In the genomic region with DNA sequence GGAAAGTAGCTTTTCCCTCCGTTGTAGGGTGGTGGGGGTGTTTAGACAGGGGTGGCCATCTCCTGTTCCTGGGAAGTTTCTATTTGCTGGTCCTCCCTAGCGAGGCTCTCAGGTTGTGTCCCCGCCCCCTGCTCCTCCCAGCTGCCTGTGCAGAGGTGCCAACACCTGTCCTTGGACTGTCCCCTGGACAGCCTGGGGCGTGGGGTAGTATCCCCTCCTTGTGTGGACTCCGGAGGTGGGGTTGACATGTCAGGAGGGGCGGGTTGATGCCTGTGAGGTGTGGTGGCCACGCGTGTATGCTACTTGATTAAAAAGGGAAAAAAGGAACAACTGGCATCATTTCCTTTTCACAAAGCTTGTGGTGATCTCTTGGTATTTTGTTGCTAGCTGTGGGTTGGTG, we compare ENCODE assay signal across 20 cellular contexts. TPM values are rescaled to one million over a fixed set of nuclear protein-coding genes. Genes with fewer than 3 reads are reported as not detected.
DNase-seq lines count a peak whose midpoint lies in the region; ATAC-seq lines count a peak whose summit lies in the region.
"Had no signal": no experiment of that assay in that cellular context is flagged by ENCODE, and none has a peak within 500 bp of the region (broad histone marks: within the 10 kb centered on the region; RNA-seq: fewer than 3 reads in every experiment).

No MANE protein-coding gene starts in this region.

- H3K4me3 Mint-ChIP-seq in stimulated activated naive CD8-positive, alpha-beta T cell treated with anti-CD3 and anti-CD28 coated beads, Interleukin-15, Interleukin-2, amounts not matched to agents 100 ng/mL and 50 ng/mL, for 24 hours = peak overlapping the region; percentile 67
- peak overlapping the region in 1 of 2 donors; percentile 26 for H3K4me3 Mint-ChIP-seq in stimulated activated naive CD8-positive, alpha-beta T cell treated with anti-CD3 and anti-CD28 coated beads, Interleukin-15, amount 100 ng/mL, for 72 hours
- H3K4me3 Mint-ChIP-seq in activated T-helper 1 cell treated with anti-CD3 and anti-CD28 coated beads, Interleukin-12 subunit alpha, Interleukin-12 subunit beta, Interleukin-2, Interleukin-4 antibody, amounts not matched to agents 30 ng/mL and 10 ng/mL and 1 ng/mL, durations not matched to agents 14 hours and 24 hours and 36 hours = peak overlapping the region; percentile 7
- H3K4me3 Mint-ChIP-seq in immature natural killer cell = no peak overlapping the region

- H3K36me3 ChIP-seq in aorta (ENCODE audit: control insufficient read depth in 1 of 2, insufficient read depth in 2 of 2, low read length in 1 of 2) = peaks cover 4 to 8% of the 10 kb centered on the region in 2 donors
- H3K36me3 ChIP-seq: ovary had no signal

- no peak overlapping the region for H3K4me3 ChIP-seq in aorta (ENCODE audit: low read length in 2 of 2)
- H3K4me3 ChIP-seq: ascending aorta, esophagus squamous epithelium, ovary had no signal

- no peaks in the 10 kb centered on the region for H3K4me1 ChIP-seq in aorta (ENCODE audit: control insufficient read depth in 1 of 2, insufficient read depth in 2 of 2, low read length in 2 of 2)
- H3K4me1 ChIP-seq: ascending aorta, esophagus squamous epithelium had no signal

- no peak overlapping the region for H3K27ac ChIP-seq in aorta (ENCODE audit: low read depth in 1 of 2, low read length in 2 of 2)
- H3K27ac ChIP-seq: ascending aorta, esophagus squamous epithelium, ovary had no signal

- DNase-seq in stimulated activated naive CD8-positive, alpha-beta T cell treated with anti-CD3 and anti-CD28 coated beads, Interleukin-15, amount 100 ng/mL, for 72 hours = no peak
- DNase-seq in activated T-helper 1 cell treated with anti-CD3 and anti-CD28 coated beads, Interleukin-12 subunit alpha, Interleukin-12 subunit beta, Interleukin-2, Interleukin-4 antibody, amounts not matched to agents 30 ng/mL and 10 ng/mL and 1 ng/mL, durations not matched to agents 14 hours and 24 hours and 36 hours (ENCODE audit: low spot score) = no peak
- DNase-seq in immature natural killer cell (no peak), aorta (peak; percentile 34 to 75), EL (no peak), sciatic nerve (ENCODE audit: low spot score) (no peak), NCI-H146 (lab: John Stamatoyannopoulos, UW) (no peak)
- DNase-seq: activated CD4-positive, alpha-beta T cell treated with anti-CD3 and anti-CD28 coated beads, Interleukin-2, amount 50 U/mL, for 48 hours; Calu3; cerebellar nuclear complex; effector CD4-positive, alpha-beta T cell; esophagus squamous epithelium; KG1; NCI-H2081; RPMI8226 had no signal

- H3K27me3 Mint-ChIP-seq in stimulated activated naive CD8-positive, alpha-beta T cell treated with anti-CD3 and anti-CD28 coated beads, Interleukin-15, Interleukin-2, amounts not matched to agents 100 ng/mL and 50 ng/mL, for 24 hours = no peaks in the 10 kb centered on the region
- no peaks in the 10 kb centered on the region for H3K27me3 Mint-ChIP-seq in stimulated activated naive CD8-positive, alpha-beta T cell treated with anti-CD3 and anti-CD28 coated beads, Interleukin-15, amount 100 ng/mL, for 72 hours
- H3K27me3 Mint-ChIP-seq in activated T-helper 1 cell treated with anti-CD3 and anti-CD28 coated beads, Interleukin-12 subunit alpha, Interleukin-12 subunit beta, Interleukin-2, Interleukin-4 antibody, amounts not matched to agents 30 ng/mL and 10 ng/mL and 1 ng/mL, durations not matched to agents 14 hours and 24 hours and 36 hours (ENCODE audit: insufficient read depth) = no peaks in the 10 kb centered on the region
- peaks cover 0 to 6% (median 0%) of the 10 kb centered on the region in 3 donors for H3K27me3 Mint-ChIP-seq in immature natural killer cell (ENCODE audit: low read depth in 3 of 3)

- 82 to 84% methylated on average over 8 of the region's 8 CpGs for WGBS in aorta, 2 donors

- H3K9me3 ChIP-seq in aorta (ENCODE audit: control insufficient read depth, low read length) = no peaks in the 10 kb centered on the region
- H3K9me3 ChIP-seq: ascending aorta, esophagus squamous epithelium, ovary had no signal

- H3K27me3 ChIP-seq in aorta (ENCODE audit: control insufficient read depth in 1 of 2, insufficient read depth in 2 of 2, low read length in 1 of 2) = no peaks in the 10 kb centered on the region
- H3K27me3 ChIP-seq: ascending aorta, esophagus squamous epithelium, ovary had no signal

- H3K36me3 Mint-ChIP-seq in stimulated activated naive CD8-positive, alpha-beta T cell treated with anti-CD3 and anti-CD28 coated beads, Interleukin-15, Interleukin-2, amounts not matched to agents 100 ng/mL and 50 ng/mL, for 24 hours (ENCODE audit: low read depth) = peaks cover 62% of the 10 kb centered on the region
- peaks cover 57% of the 10 kb centered on the region for H3K36me3 Mint-ChIP-seq in activated T-helper 1 cell treated with anti-CD3 and anti-CD28 coated beads, Interleukin-12 subunit alpha, Interleukin-12 subunit beta, Interleukin-2, Interleukin-4 antibody, amounts not matched to agents 30 ng/mL and 10 ng/mL and 1 ng/mL, durations not matched to agents 14 hours and 24 hours and 36 hours (ENCODE audit: low read depth)
- peaks cover 9 to 22% (median 16%) of the 10 kb centered on the region in 3 donors for H3K36me3 Mint-ChIP-seq in immature natural killer cell

- peaks cover 52% of the 10 kb centered on the region for H3K4me1 Mint-ChIP-seq in stimulated activated naive CD8-positive, alpha-beta T cell treated with anti-CD3 and anti-CD28 coated beads, Interleukin-15, Interleukin-2, amounts not matched to agents 100 ng/mL and 50 ng/mL, for 24 hours (ENCODE audit: low read depth)
- H3K4me1 Mint-ChIP-seq in stimulated activated naive CD8-positive, alpha-beta T cell treated with anti-CD3 and anti-CD28 coated beads, Interleukin-15, amount 100 ng/mL, for 72 hours = peaks cover 90% of the 10 kb centered on the region
- H3K4me1 Mint-ChIP-seq in activated T-helper 1 cell treated with anti-CD3 and anti-CD28 coated beads, Interleukin-12 subunit alpha, Interleukin-12 subunit beta, Interleukin-2, Interleukin-4 antibody, amounts not matched to agents 30 ng/mL and 10 ng/mL and 1 ng/mL, durations not matched to agents 14 hours and 24 hours and 36 hours (ENCODE audit: low read depth) = peaks cover 63% of the 10 kb centered on the region
- peaks cover 27 to 42% of the 10 kb centered on the region in 2 donors for H3K4me1 Mint-ChIP-seq in immature natural killer cell

- no peak for ATAC-seq in stimulated activated naive CD8-positive, alpha-beta T cell treated with anti-CD3 and anti-CD28 coated beads, Interleukin-15, amount 100 ng/mL, for 72 hours
- ATAC-seq in aorta (ENCODE audit: low FRiP score) (no peak), sciatic nerve (no peak)

- intact Hi-C loops in activated T-helper 1 cell treated with anti-CD3 and anti-CD28 coated beads, Interleukin-12 subunit alpha, Interleukin-12 subunit beta, Interleukin-2, Interleukin-4 antibody, amounts not matched to agents 30 ng/mL and 10 ng/mL and 1 ng/mL, durations not matched to agents 14 hours and 24 hours and 36 hours (cut with micrococcal nuclease) = loop anchor here (2.0 kb wide), 1 partner anchor 81 kb away; the partner anchor contains the start of gene TANGO2
- intact Hi-C loops in aorta (cut with DNase I) = no loop called here
- intact Hi-C loops in sciatic nerve (cut with DNase I) = no loop called here

- no peaks in the 10 kb centered on the region for H3K9me3 Mint-ChIP-seq in stimulated activated naive CD8-positive, alpha-beta T cell treated with anti-CD3 and anti-CD28 coated beads, Interleukin-15, Interleukin-2, amounts not matched to agents 100 ng/mL and 50 ng/mL, for 24 hours
- H3K9me3 Mint-ChIP-seq in stimulated activated naive CD8-positive, alpha-beta T cell treated with anti-CD3 and anti-CD28 coated beads, Interleukin-15, amount 100 ng/mL, for 72 hours = peaks cover 7 to 8% of the 10 kb centered on the region in 2 donors
- H3K9me3 Mint-ChIP-seq in activated T-helper 1 cell treated with anti-CD3 and anti-CD28 coated beads, Interleukin-12 subunit alpha, Interleukin-12 subunit beta, Interleukin-2, Interleukin-4 antibody, amounts not matched to agents 30 ng/mL and 10 ng/mL and 1 ng/mL, durations not matched to agents 14 hours and 24 hours and 36 hours = no peaks in the 10 kb centered on the region
- H3K9me3 Mint-ChIP-seq in immature natural killer cell = no peaks in the 10 kb centered on the region

- peak overlapping the region; percentile 90 for H3K27ac Mint-ChIP-seq in stimulated activated naive CD8-positive, alpha-beta T cell treated with anti-CD3 and anti-CD28 coated beads, Interleukin-15, Interleukin-2, amounts not matched to agents 100 ng/mL and 50 ng/mL, for 24 hours
- H3K27ac Mint-ChIP-seq in stimulated activated naive CD8-positive, alpha-beta T cell treated with anti-CD3 and anti-CD28 coated beads, Interleukin-15, amount 100 ng/mL, for 72 hours = no peak overlapping the region
- H3K27ac Mint-ChIP-seq in activated T-helper 1 cell treated with anti-CD3 and anti-CD28 coated beads, Interleukin-12 subunit alpha, Interleukin-12 subunit beta, Interleukin-2, Interleukin-4 antibody, amounts not matched to agents 30 ng/mL and 10 ng/mL and 1 ng/mL, durations not matched to agents 14 hours and 24 hours and 36 hours = peak overlapping the region; percentile 80
- H3K27ac Mint-ChIP-seq in immature natural killer cell = peak overlapping the region in 5 of 6 donors; percentile 15 to 91 (median 76)

RNA-seq across cellular contexts. Expression of gene RANBP1, which starts 14.3 kb away (rescaled TPM):
- 509 and 524 TPM in 2 replicates for total RNA-seq in activated T-helper 1 cell treated with anti-CD3 and anti-CD28 coated beads, Interleukin-12 subunit alpha, Interleukin-12 subunit beta, Interleukin-2, Interleukin-4 antibody, amounts not matched to agents 30 ng/mL and 10 ng/mL and 1 ng/mL, durations not matched to agents 14 hours and 24 hours and 36 hours
- polyA plus RNA-seq in immature natural killer cell (100 to 1,000 TPM in 1 of 3 donors, 10 to 100 TPM in 2; 90.4 to 111 (median 92.4) TPM), aorta (10 to 100 TPM; 57.6 to 75.0 TPM)
- total RNA-seq in aorta (10 to 100 TPM; 49.8 to 54.7 TPM), sciatic nerve (58.8 TPM)

RNA-seq across cellular contexts. Expression of gene TRMT2A, which starts 15.4 kb away (rescaled TPM):
- total RNA-seq in activated T-helper 1 cell treated with anti-CD3 and anti-CD28 coated beads, Interleukin-12 subunit alpha, Interleukin-12 subunit beta, Interleukin-2, Interleukin-4 antibody, amounts not matched to agents 30 ng/mL and 10 ng/mL and 1 ng/mL, durations not matched to agents 14 hours and 24 hours and 36 hours = 142 and 161 TPM in 2 replicates
- polyA plus RNA-seq in immature natural killer cell (10 to 100 TPM; 22.7 to 33.7 (median 27.6) TPM), aorta (100 to 1,000 TPM in 1 of 2 donors, 10 to 100 TPM in 1; 15.9 to 152 TPM)
- total RNA-seq in aorta (10 to 100 TPM; 42.5 to 49.8 TPM), sciatic nerve (46.8 TPM)

RNA-seq across cellular contexts. Expression of gene DGCR8, which starts 21.6 kb away (rescaled TPM):
- total RNA-seq in activated T-helper 1 cell treated with anti-CD3 and anti-CD28 coated beads, Interleukin-12 subunit alpha, Interleukin-12 subunit beta, Interleukin-2, Interleukin-4 antibody, amounts not matched to agents 30 ng/mL and 10 ng/mL and 1 ng/mL, durations not matched to agents 14 hours and 24 hours and 36 hours = 79.3 and 81.0 TPM in 2 replicates
- polyA plus RNA-seq in immature natural killer cell (1 to 10 TPM in 2 of 3 donors, under 1 TPM in 1; 0.83 to 5.4 (median 1.4) TPM), aorta (10 to 100 TPM in 1 of 2 donors, 1 to 10 TPM in 1; 5.5 to 22.5 TPM)
- total RNA-seq in aorta (10 to 100 TPM; 31.9 to 43.9 TPM), sciatic nerve (37.6 TPM)

RNA-seq across cellular contexts. Expression of gene ZDHHC8, which starts 30.0 kb away (rescaled TPM):
- 83.9 and 92.3 TPM in 2 replicates for total RNA-seq in activated T-helper 1 cell treated with anti-CD3 and anti-CD28 coated beads, Interleukin-12 subunit alpha, Interleukin-12 subunit beta, Interleukin-2, Interleukin-4 antibody, amounts not matched to agents 30 ng/mL and 10 ng/mL and 1 ng/mL, durations not matched to agents 14 hours and 24 hours and 36 hours
- polyA plus RNA-seq in immature natural killer cell (1 to 10 TPM in 1 of 3 donors, under 1 TPM in 2; 0.54 to 3.7 (median 0.79) TPM), aorta (10 to 100 TPM in 1 of 2 donors, 1 to 10 TPM in 1; 6.3 to 37.1 TPM)
- total RNA-seq in aorta (10 to 100 TPM; 56.0 to 71.9 TPM), sciatic nerve (143 TPM)

RNA-seq across cellular contexts. Expression of gene CCDC188, which starts 49.2 kb away (rescaled TPM):
- 0.26 TPM in 1 of 2 replicates, not detected in the other for total RNA-seq in activated T-helper 1 cell treated with anti-CD3 and anti-CD28 coated beads, Interleukin-12 subunit alpha, Interleukin-12 subunit beta, Interleukin-2, Interleukin-4 antibody, amounts not matched to agents 30 ng/mL and 10 ng/mL and 1 ng/mL, durations not matched to agents 14 hours and 24 hours and 36 hours
- polyA plus RNA-seq in immature natural killer cell = under 1 TPM in 1 of 3 donors, not detected in 2; 0.66 TPM
- total RNA-seq in aorta = 1 to 10 TPM in 1 of 2 donors, under 1 TPM in 1; 0.78 to 4.0 TPM
- polyA plus RNA-seq in aorta = not detected
- total RNA-seq in sciatic nerve = 6.8 TPM
- total RNA-seq: ascending aorta, Calu3, H1, NCI-H460 had no signal
- polyA plus RNA-seq: H1 had no signal

Comparison
In these comparisons a context has a peak if more than half of its experiments do, and no peak if none do; other contexts are left out.
1. H3K27ac Mint-ChIP-seq: peak in stimulated activated naive CD8-positive, alpha-beta T cell treated with anti-CD3 and anti-CD28 coated beads, Interleukin-15, Interleukin-2, amounts not matched to agents 100 ng/mL and 50 ng/mL, for 24 hours (single experiment), activated T-helper 1 cell treated with anti-CD3 and anti-CD28 coated beads, Interleukin-12 subunit alpha, Interleukin-12 subunit beta, Interleukin-2, Interleukin-4 antibody, amounts not matched to agents 30 ng/mL and 10 ng/mL and 1 ng/mL, durations not matched to agents 14 hours and 24 hours and 36 hours (single experiment) and immature natural killer cell (5 of 6); none in stimulated activated naive CD8-positive, alpha-beta T cell treated with anti-CD3 and anti-CD28 coated beads, Interleukin-15, amount 100 ng/mL, for 72 hours (0 of 2).
2. H3K4me3 Mint-ChIP-seq: peak in stimulated activated naive CD8-positive, alpha-beta T cell treated with anti-CD3 and anti-CD28 coated beads, Interleukin-15, Interleukin-2, amounts not matched to agents 100 ng/mL and 50 ng/mL, for 24 hours (single experiment) and activated T-helper 1 cell treated with anti-CD3 and anti-CD28 coated beads, Interleukin-12 subunit alpha, Interleukin-12 subunit beta, Interleukin-2, Interleukin-4 antibody, amounts not matched to agents 30 ng/mL and 10 ng/mL and 1 ng/mL, durations not matched to agents 14 hours and 24 hours and 36 hours (single experiment); none in immature natural killer cell (0 of 5).
3. DNase-seq: peak in aorta (2 of 2); none in stimulated activated naive CD8-positive, alpha-beta T cell treated with anti-CD3 and anti-CD28 coated beads, Interleukin-15, amount 100 ng/mL, for 72 hours (0 of 2), activated T-helper 1 cell treated with anti-CD3 and anti-CD28 coated beads, Interleukin-12 subunit alpha, Interleukin-12 subunit beta, Interleukin-2, Interleukin-4 antibody, amounts not matched to agents 30 ng/mL and 10 ng/mL and 1 ng/mL, durations not matched to agents 14 hours and 24 hours and 36 hours (single experiment), immature natural killer cell (0 of 3), EL (single experiment), sciatic nerve (single experiment) and NCI-H146 (single experiment).